In the genomic region with DNA sequence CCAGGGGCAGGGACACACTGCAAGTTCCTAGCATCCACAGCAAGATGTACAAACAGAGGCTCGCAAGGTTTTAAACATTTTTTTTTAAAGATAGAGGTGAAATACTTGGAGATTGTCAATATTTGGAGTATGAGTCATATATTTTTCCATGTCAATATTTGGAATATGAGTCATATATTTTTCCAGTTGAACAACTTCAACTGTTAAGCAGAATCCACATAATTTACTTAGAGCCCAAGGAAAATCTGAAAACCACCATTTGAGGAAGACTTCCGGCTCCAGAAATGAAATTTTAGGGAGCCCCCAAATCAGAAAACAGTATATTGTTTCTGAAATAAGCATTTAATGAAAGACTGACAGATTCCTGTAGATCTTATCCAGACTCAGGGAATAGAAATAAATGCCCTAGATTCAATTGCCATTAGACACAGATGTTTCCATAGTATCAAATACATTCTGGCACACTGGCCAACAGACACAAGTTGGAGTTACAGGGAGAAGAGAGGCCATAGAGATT, we compare ENCODE assay signal across 8 cellular contexts. TPM values are rescaled to one million over a fixed set of nuclear protein-coding genes. Genes with fewer than 3 reads are reported as not detected.
DNase-seq lines count a peak whose midpoint lies in the region; ATAC-seq and TF ChIP-seq lines count a peak whose summit lies in the region.
"Had no signal": no experiment of that assay in that cellular context is flagged by ENCODE, and none has a peak within 500 bp of the region (broad histone marks: within the 10 kb centered on the region; RNA-seq: fewer than 3 reads in every experiment).

No MANE protein-coding gene starts in this region.

- H3K36me3 ChIP-seq in skeletal muscle satellite cell (ENCODE audit: insufficient read depth, low read length) = no peaks in the 10 kb centered on the region

- H3K9me3 ChIP-seq in skeletal muscle satellite cell (replicated peaks; ENCODE audit: low read length) = no peaks in the 10 kb centered on the region

- H3K27me3 Mint-ChIP-seq in HFFc6 (ENCODE audit: insufficient read depth) = no peaks in the 10 kb centered on the region; the same call in 1 of the 2 replicates
- H3K27me3 Mint-ChIP-seq in activated CD4-positive, alpha-beta memory T cell treated with anti-CD3 and anti-CD28 coated beads for 36 hours = no peaks in the 10 kb centered on the region

- H3K4me2 ChIP-seq in skeletal muscle satellite cell (ENCODE audit: low read length) = peak overlapping the region; percentile 71

- no peak for TF ChIP-seq CTCF in HFFc6 (IDR thresholded peaks at IDR 0.05)

- CTCF ChIA-PET in activated CD4-positive, alpha-beta memory T cell treated with anti-CD3 and anti-CD28 coated beads for 36 hours (lab: Charles Lee) = interaction anchor here (0.6 to 2.3 kb wide), 39 partner anchors 9 to 727 kb away, joined by 3 to 23 read pairs (median 4); no protein-coding TSS in a partner anchor

- intact Hi-C loops in activated CD4-positive, alpha-beta memory T cell treated with anti-CD3 and anti-CD28 coated beads for 36 hours (cut with micrococcal nuclease) = loop anchor here (1.0 to 2.0 kb wide), 3 partner anchors 17 to 217 kb away; no protein-coding TSS in a partner anchor

- H3K9me3 Mint-ChIP-seq in HFFc6 = no peaks in the 10 kb centered on the region
- H3K9me3 Mint-ChIP-seq in activated CD4-positive, alpha-beta memory T cell treated with anti-CD3 and anti-CD28 coated beads for 36 hours = no peaks in the 10 kb centered on the region
- H3K9me3 Mint-ChIP-seq: stimulated activated effector memory CD8-positive, alpha-beta T cell treated with anti-CD3 and anti-CD28 coated beads, Interleukin-12 subunit alpha, Interleukin-12 subunit beta, amount 100 ng/mL, for 72 hours had no signal

- peak overlapping the region; percentile 69 for H3K4me3 Mint-ChIP-seq in HFFc6
- no peak overlapping the region for H3K4me3 Mint-ChIP-seq in activated CD4-positive, alpha-beta memory T cell treated with anti-CD3 and anti-CD28 coated beads for 36 hours
- H3K4me3 Mint-ChIP-seq: stimulated activated effector memory CD8-positive, alpha-beta T cell treated with anti-CD3 and anti-CD28 coated beads, Interleukin-12 subunit alpha, Interleukin-12 subunit beta, amount 100 ng/mL, for 72 hours had no signal

- H3K27ac Mint-ChIP-seq in HFFc6 = peak overlapping the region; percentile 76
- H3K27ac Mint-ChIP-seq in activated CD4-positive, alpha-beta memory T cell treated with anti-CD3 and anti-CD28 coated beads for 36 hours = no peak overlapping the region

- H3K4me1 ChIP-seq in skeletal muscle satellite cell (ENCODE audit: control insufficient read depth, insufficient read depth, low read length) = peaks cover 27% of the 10 kb centered on the region

- no peaks in the 10 kb centered on the region for H3K27me3 ChIP-seq in skeletal muscle satellite cell (ENCODE audit: control insufficient read depth, insufficient read depth, low read length)

- peak overlapping the region; percentile 20 for H3K4me3 ChIP-seq in skeletal muscle satellite cell (ENCODE audit: low read length)

- DNase-seq in HFFc6 = peak; percentile 63
- DNase-seq in RKO (ENCODE audit: low spot score) = peak; percentile 66
- DNase-seq in fibroblast of gingiva (ENCODE audit: low read depth) = peak; percentile 64
- no peak for DNase-seq in activated CD4-positive, alpha-beta memory T cell treated with anti-CD3 and anti-CD28 coated beads for 36 hours
- no peak for DNase-seq in OCI-M2 (lab: John Stamatoyannopoulos, UW; ENCODE audit: unreplicated experiment)

- peak overlapping the region; percentile 48 for H3K9ac ChIP-seq in skeletal muscle satellite cell (ENCODE audit: low read depth, low read length)

- no peaks in the 10 kb centered on the region for H3K36me3 Mint-ChIP-seq in HFFc6 (ENCODE audit: low read depth)
- H3K36me3 Mint-ChIP-seq in activated CD4-positive, alpha-beta memory T cell treated with anti-CD3 and anti-CD28 coated beads for 36 hours = no peaks in the 10 kb centered on the region
- H3K36me3 Mint-ChIP-seq: stimulated activated effector memory CD8-positive, alpha-beta T cell treated with anti-CD3 and anti-CD28 coated beads, Interleukin-12 subunit alpha, Interleukin-12 subunit beta, amount 100 ng/mL, for 72 hours had no signal

- ATAC-seq in GM21619 (IDR thresholded peaks at IDR 0.05; ENCODE audit: unreplicated experiment) = no peak

- POLR2A ChIA-PET in activated CD4-positive, alpha-beta memory T cell treated with anti-CD3 and anti-CD28 coated beads for 36 hours (lab: Charles Lee) = no interaction called here

- peaks cover 22% of the 10 kb centered on the region for H3K4me1 Mint-ChIP-seq in HFFc6 (ENCODE audit: low read depth)
- peaks cover 2% of the 10 kb centered on the region for H3K4me1 Mint-ChIP-seq in activated CD4-positive, alpha-beta memory T cell treated with anti-CD3 and anti-CD28 coated beads for 36 hours (ENCODE audit: low read depth)

RNA-seq across cellular contexts. Expression of gene FAM184A, which starts 51.6 kb away (rescaled TPM):
- not detected for total RNA-seq in HFFc6 (2021; fragmentation: NEBNext Ultra II Directional; extraction: Animal tissue kit (Norgen Biotek cat#: 25700))
- 0.22 and 0.25 TPM in 2 replicates for total RNA-seq in skeletal muscle satellite cell (2012; rRNA removed)
- 10 to 100 TPM in 1 of 2 experiments, 1 to 10 TPM in 1; 7.6 to 10.8 TPM for total RNA-seq in activated CD4-positive, alpha-beta memory T cell treated with anti-CD3 and anti-CD28 coated beads for 36 hours

Comparison
In these comparisons a context has a peak if more than half of its experiments do, and no peak if none do; other contexts are left out.
1. DNase-seq: peak in HFFc6 (single experiment), RKO (single experiment) and fibroblast of gingiva (single experiment); none in activated CD4-positive, alpha-beta memory T cell treated with anti-CD3 and anti-CD28 coated beads for 36 hours (single experiment) and OCI-M2 (single experiment).
2. RNA of gene FAM184A, which starts 51.6 kb away (total RNA-seq): 7.6 to 10.8 TPM in activated CD4-positive, alpha-beta memory T cell treated with anti-CD3 and anti-CD28 coated beads for 36 hours; not detected in HFFc6; every median in the first group is over 4 times any median in the second.